ENCODE assay signal across 8 cellular contexts in genomic region chr2:45611020-45611737, GRCh38. TPM values are rescaled to one million over a fixed set of nuclear protein-coding genes. Genes with fewer than 3 reads are reported as not detected.
DNase-seq lines count a peak whose midpoint lies in the region; ATAC-seq and TF ChIP-seq lines count a peak whose summit lies in the region.

TSS of gene SRBD1 (minus strand) at chr2:45611267. CDS start at chr2:45605441, 5,826 bp downstream.

- H3K9me3 ChIP-seq in Panc1 (ENCODE audit: control insufficient read depth, insufficient read depth, low read depth, low read length) (no peaks in the 10 kb centered on the region), esophagus (ENCODE audit: control insufficient read depth in 2 of 2, insufficient read depth in 1 of 2, low read depth in 1 of 2, low read length in 1 of 2) (no peaks in the 10 kb centered on the region), muscle layer of colon (ENCODE audit: low read length) (no peaks in the 10 kb centered on the region)

- H3K4me3 Mint-ChIP-seq in activated T-cell treated with anti-CD3 and anti-CD28 coated beads, Interleukin-2, amount 50 U/mL, for 4 hours: peak within 1 kb of the TSS; percentile 95

- TF ChIP-seq CTCF in Panc1 (IDR thresholded peaks at IDR 0.05): no peak

- peak within 1 kb of the TSS; percentile 42 for H3K9ac ChIP-seq in muscle layer of colon (ENCODE audit: low read length)

- H3K36me3 ChIP-seq in Panc1 (ENCODE audit: control insufficient read depth, insufficient read depth, low read length): no peaks in the 10 kb centered on the region; the same call in 1 of the 2 replicates
- no peaks in the 10 kb centered on the region for H3K36me3 ChIP-seq in esophagus (ENCODE audit: control insufficient read depth in 2 of 2, insufficient read depth in 2 of 2, low read length in 1 of 2)
- no peaks in the 10 kb centered on the region for H3K36me3 ChIP-seq in muscle layer of colon (ENCODE audit: insufficient read depth, low read length)

- WGBS in esophagus, 2 donors: 1 to 2% methylated on average over 43 of the region's 43 CpGs

- no TSS peak for BruUV-seq in Panc1 (replicated peaks; lab: Mats Ljungman, UMichigan)

- peak; percentile 98 for DNase-seq in DMS53 (lab: John Stamatoyannopoulos, UW)
- DNase-seq in KG1 (lab: John Stamatoyannopoulos, UW): peak; percentile 69
- peak; percentile 88 for DNase-seq in Panc1 (ENCODE audit: low read depth, low spot score)
- DNase-seq in activated T-cell treated with anti-CD3 and anti-CD28 coated beads, Interleukin-2, amount 50 U/mL, for 4 hours: peak; percentile 84
- peak; percentile 92 for DNase-seq in stimulated activated CD8-positive, alpha-beta memory T cell treated with anti-CD3 and anti-CD28 coated beads, Interleukin-7, amount 100 ng/mL, for 24 hours (ENCODE audit: low read depth)

- H3K4me1 ChIP-seq in Panc1 (ENCODE audit: control insufficient read depth, insufficient read depth, low read length) (peaks cover 14% of the 10 kb centered on the region), esophagus (ENCODE audit: control insufficient read depth in 2 of 2, insufficient read depth in 2 of 2, low read length in 1 of 2) (no peaks in the 10 kb centered on the region), muscle layer of colon (ENCODE audit: insufficient read depth, low read length) (peaks cover 6% of the 10 kb centered on the region)

- intact Hi-C loops in Panc1 (cut with micrococcal nuclease; ENCODE audit: unreplicated experiment): no loop called here

- no peaks in the 10 kb centered on the region for H3K9me3 Mint-ChIP-seq in activated T-cell treated with anti-CD3 and anti-CD28 coated beads, Interleukin-2, amount 50 U/mL, for 4 hours

- ATAC-seq in GM21723 (IDR thresholded peaks at IDR 0.05; ENCODE audit: unreplicated experiment) (peak; percentile 91), Panc1 (peak; percentile 99)
- ATAC-seq in activated T-cell treated with anti-CD3 and anti-CD28 coated beads, Interleukin-2, amount 50 U/mL, for 4 hours: peak; percentile 97 to 98

- H3K4me3 ChIP-seq in Panc1 (ENCODE audit: low read depth in 2 of 2, low read length in 2 of 2) (peak within 1 kb of the TSS; percentile 78 to 97), esophagus (ENCODE audit: low read depth in 1 of 2, low read length in 2 of 2) (peak within 1 kb of the TSS; percentile 71 to 92), muscle layer of colon (ENCODE audit: low read depth in 1 of 2, low read length in 2 of 2) (peak within 1 kb of the TSS; percentile 47 to 81)

- H3K36me3 Mint-ChIP-seq in activated T-cell treated with anti-CD3 and anti-CD28 coated beads, Interleukin-2, amount 50 U/mL, for 4 hours (ENCODE audit: insufficient read depth): no peaks in the 10 kb centered on the region

- CTCF ChIA-PET in Panc1 (lab: Charles Lee): interaction anchor here (0.7 to 1.2 kb wide), 2 partner anchors 91 to 324 kb away, joined by 3 to 7 read pairs; no protein-coding TSS in a partner anchor

- POLR2A ChIA-PET in Panc1 (lab: Charles Lee): interaction anchor here (0.7 to 1.2 kb wide), 2 partner anchors 26 to 1154 kb away, joined by 3 to 9 read pairs; no protein-coding TSS in a partner anchor

- H3K27me3 Mint-ChIP-seq in activated T-cell treated with anti-CD3 and anti-CD28 coated beads, Interleukin-2, amount 50 U/mL, for 4 hours (ENCODE audit: low read depth): no peaks in the 10 kb centered on the region

- no peaks in the 10 kb centered on the region for H3K27me3 ChIP-seq in Panc1 (ENCODE audit: control insufficient read depth, insufficient read depth, low read length)
- H3K27me3 ChIP-seq in esophagus (ENCODE audit: control insufficient read depth in 1 of 2, insufficient read depth in 2 of 2, low read length in 2 of 2): no peaks in the 10 kb centered on the region
- no peaks in the 10 kb centered on the region for H3K27me3 ChIP-seq in muscle layer of colon (ENCODE audit: control insufficient read depth in 1 of 2, insufficient read depth in 2 of 2, low read length in 2 of 2)

- H3K27ac ChIP-seq in Panc1 (ENCODE audit: low read length) (peak within 1 kb of the TSS; percentile 85), esophagus (ENCODE audit: low read depth in 2 of 2, low read length in 1 of 2) (peak within 1 kb of the TSS; percentile 93 to 96), muscle layer of colon (ENCODE audit: low read depth, low read length) (peak within 1 kb of the TSS; percentile 52)

- in situ Hi-C loops in Panc1 (cut with HindIII; ENCODE audit: low pct_unique_long_range_greater_than_20kb, low sequenced_read_pairs): no loop called here

- peaks cover 22% of the 10 kb centered on the region for H3K4me1 Mint-ChIP-seq in activated T-cell treated with anti-CD3 and anti-CD28 coated beads, Interleukin-2, amount 50 U/mL, for 4 hours (ENCODE audit: low read depth)

RNA-seq across cellular contexts. Expression of gene SRBD1, which starts in this region (rescaled TPM):
- 9.7 TPM for total RNA-seq in Panc1 (2021; ENCODE audit: unreplicated experiment)
- 3.2 TPM for polyA plus RNA-seq in Panc1 (2012; ENCODE audit: insufficient read length)
- total RNA-seq in activated T-cell treated with anti-CD3 and anti-CD28 coated beads, Interleukin-2, amount 50 U/mL, for 4 hours: 10 to 100 TPM; 13.8 to 18.4 (median 15.5) TPM
- 1 to 10 TPM; 2.3 to 3.1 TPM for polyA plus RNA-seq in esophagus

Comparison
In these comparisons a context has a peak if more than half of its experiments do, and no peak if none do; other contexts are left out.
1. Peak in every context shown above with its lines: DNase-seq, ATAC-seq, H3K4me3 ChIP-seq and H3K27ac ChIP-seq.